Comparison of ENCODE assay signal across 1 cellular context in the genomic region with DNA sequence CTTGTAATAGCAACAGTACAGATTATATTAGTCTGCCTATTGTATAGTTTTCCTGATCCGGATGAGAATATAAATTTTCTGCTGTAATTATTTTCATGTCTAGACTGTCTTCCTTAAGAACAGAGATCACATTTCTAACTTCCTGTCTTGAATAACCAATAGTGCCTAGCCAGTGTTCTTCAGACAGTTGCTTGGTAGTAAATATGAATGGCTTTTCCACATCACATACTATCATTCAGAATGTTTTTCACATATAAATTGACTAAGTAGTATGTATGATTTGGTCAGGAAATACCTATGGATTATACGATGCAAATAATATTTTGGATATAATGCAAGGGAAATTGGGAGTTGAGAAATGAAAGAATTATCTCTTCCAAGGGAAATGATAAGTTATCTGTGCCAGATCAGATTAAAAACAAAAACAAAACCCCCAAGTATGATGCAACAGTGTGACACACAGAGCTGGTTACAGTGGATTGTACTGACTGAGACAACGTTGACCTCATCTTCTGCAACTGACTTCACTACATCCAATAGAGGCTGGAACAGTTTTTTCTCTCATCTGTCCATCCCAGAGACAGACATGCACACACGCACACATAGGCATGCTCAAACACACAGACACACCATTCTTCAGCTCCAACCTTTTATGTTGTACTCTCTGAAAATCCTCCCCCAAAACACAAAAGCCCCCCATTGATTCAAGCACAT.
TF ChIP-seq lines count a peak whose summit lies in the region.

No MANE protein-coding gene starts in this region.

TF ChIP-seq in K562, 482 proteins besides CTCF, POLR2A, EP300 and RAD21 (continues in another document):
- TF ChIP-seq, protein P1, sequence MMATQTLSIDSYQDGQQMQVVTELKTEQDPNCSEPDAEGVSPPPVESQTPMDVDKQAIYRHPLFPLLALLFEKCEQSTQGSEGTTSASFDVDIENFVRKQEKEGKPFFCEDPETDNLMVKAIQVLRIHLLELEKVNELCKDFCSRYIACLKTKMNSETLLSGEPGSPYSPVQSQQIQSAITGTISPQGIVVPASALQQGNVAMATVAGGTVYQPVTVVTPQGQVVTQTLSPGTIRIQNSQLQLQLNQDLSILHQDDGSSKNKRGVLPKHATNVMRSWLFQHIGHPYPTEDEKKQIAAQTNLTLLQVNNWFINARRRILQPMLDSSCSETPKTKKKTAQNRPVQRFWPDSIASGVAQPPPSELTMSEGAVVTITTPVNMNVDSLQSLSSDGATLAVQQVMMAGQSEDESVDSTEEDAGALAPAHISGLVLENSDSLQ (IDR thresholded peaks at IDR 0.05): peak; percentile 70
- peak in 1 of 2 experiments; percentile 49; a peak in 1 of 4 replicates for TF ChIP-seq FOXA3 (CRISPR knock-in tag; conservative IDR thresholded peaks at IDR 0.05 in 1 of 2, IDR thresholded peaks at IDR 0.05 in 1 of 2)
- 0 out of 2 replicates have a peak, but pooled peaks have one; percentile 21 for TF ChIP-seq MYC (IDR thresholded peaks at IDR 0.05; ENCODE audit: low read depth, low read length)
- no peak for TF ChIP-seq MYC (CRISPR knock-in tag; IDR thresholded peaks at IDR 0.05; ENCODE audit: borderline replicate concordance, low read depth)
- peak; percentile 94 for TF ChIP-seq SMAD4 (CRISPR knock-in tag; conservative IDR thresholded peaks at IDR 0.05)
- TF ChIP-seq, protein P2, sequence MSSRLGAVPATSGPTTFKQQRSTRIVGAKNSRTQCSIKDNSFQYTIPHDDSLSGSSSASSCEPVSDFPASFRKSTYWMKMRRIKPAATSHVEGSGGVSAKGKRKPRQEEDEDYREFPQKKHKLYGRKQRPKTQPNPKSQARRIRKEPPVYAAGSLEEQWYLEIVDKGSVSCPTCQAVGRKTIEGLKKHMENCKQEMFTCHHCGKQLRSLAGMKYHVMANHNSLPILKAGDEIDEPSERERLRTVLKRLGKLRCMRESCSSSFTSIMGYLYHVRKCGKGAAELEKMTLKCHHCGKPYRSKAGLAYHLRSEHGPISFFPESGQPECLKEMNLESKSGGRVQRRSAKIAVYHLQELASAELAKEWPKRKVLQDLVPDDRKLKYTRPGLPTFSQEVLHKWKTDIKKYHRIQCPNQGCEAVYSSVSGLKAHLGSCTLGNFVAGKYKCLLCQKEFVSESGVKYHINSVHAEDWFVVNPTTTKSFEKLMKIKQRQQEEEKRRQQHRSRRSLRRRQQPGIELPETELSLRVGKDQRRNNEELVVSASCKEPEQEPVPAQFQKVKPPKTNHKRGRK (tag; IDR thresholded peaks at IDR 0.05): no peak
- peak; percentile 35; the same call in 1 of the 2 replicates for TF ChIP-seq LEF1 (IDR thresholded peaks at IDR 0.05)
- TF ChIP-seq, protein P3, sequence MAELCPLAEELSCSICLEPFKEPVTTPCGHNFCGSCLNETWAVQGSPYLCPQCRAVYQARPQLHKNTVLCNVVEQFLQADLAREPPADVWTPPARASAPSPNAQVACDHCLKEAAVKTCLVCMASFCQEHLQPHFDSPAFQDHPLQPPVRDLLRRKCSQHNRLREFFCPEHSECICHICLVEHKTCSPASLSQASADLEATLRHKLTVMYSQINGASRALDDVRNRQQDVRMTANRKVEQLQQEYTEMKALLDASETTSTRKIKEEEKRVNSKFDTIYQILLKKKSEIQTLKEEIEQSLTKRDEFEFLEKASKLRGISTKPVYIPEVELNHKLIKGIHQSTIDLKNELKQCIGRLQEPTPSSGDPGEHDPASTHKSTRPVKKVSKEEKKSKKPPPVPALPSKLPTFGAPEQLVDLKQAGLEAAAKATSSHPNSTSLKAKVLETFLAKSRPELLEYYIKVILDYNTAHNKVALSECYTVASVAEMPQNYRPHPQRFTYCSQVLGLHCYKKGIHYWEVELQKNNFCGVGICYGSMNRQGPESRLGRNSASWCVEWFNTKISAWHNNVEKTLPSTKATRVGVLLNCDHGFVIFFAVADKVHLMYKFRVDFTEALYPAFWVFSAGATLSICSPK (IDR thresholded peaks at IDR 0.05; ENCODE audit: borderline replicate concordance): no peak
- TF ChIP-seq TFAP4 (CRISPR knock-in tag; IDR thresholded peaks at IDR 0.05; ENCODE audit: borderline replicate concordance): no peak
- TF ChIP-seq SRSF1 (IDR thresholded peaks at IDR 0.05; ENCODE audit: low read depth, low read length): no peak
- TF ChIP-seq KLF6 (CRISPR knock-in tag; IDR thresholded peaks at IDR 0.05; ENCODE audit: borderline replicate concordance): peak; percentile 60; the same call in 1 of the 2 replicates
- no peak for TF ChIP-seq CHCHD3 (CRISPR knock-in tag; IDR thresholded peaks at IDR 0.05)
- no peak for TF ChIP-seq HNRNPH1 (optimal IDR thresholded peaks at IDR 0.05; ENCODE audit: low read depth, low read length)
- peak; percentile 77; the same call in 1 of the 2 replicates for TF ChIP-seq FOXJ2 (tag; IDR thresholded peaks at IDR 0.05)
- TF ChIP-seq L3MBTL2 (IDR thresholded peaks at IDR 0.05): no peak
- TF ChIP-seq ZNF408 (CRISPR knock-in tag; IDR thresholded peaks at IDR 0.05; ENCODE audit: low read depth): no peak
- no peak for TF ChIP-seq MTA3 (IDR thresholded peaks at IDR 0.05; ENCODE audit: borderline replicate concordance)
- no peak for TF ChIP-seq REST (CRISPR knock-in tag; IDR thresholded peaks at IDR 0.05; ENCODE audit: low read depth)
- TF ChIP-seq, protein P4, sequence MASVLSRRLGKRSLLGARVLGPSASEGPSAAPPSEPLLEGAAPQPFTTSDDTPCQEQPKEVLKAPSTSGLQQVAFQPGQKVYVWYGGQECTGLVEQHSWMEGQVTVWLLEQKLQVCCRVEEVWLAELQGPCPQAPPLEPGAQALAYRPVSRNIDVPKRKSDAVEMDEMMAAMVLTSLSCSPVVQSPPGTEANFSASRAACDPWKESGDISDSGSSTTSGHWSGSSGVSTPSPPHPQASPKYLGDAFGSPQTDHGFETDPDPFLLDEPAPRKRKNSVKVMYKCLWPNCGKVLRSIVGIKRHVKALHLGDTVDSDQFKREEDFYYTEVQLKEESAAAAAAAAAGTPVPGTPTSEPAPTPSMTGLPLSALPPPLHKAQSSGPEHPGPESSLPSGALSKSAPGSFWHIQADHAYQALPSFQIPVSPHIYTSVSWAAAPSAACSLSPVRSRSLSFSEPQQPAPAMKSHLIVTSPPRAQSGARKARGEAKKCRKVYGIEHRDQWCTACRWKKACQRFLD (CRISPR knock-in tag; IDR thresholded peaks at IDR 0.05): peak; percentile 63; the same call in 1 of the 2 replicates
- no peak for TF ChIP-seq SMARCA5 (IDR thresholded peaks at IDR 0.05)
- TF ChIP-seq HMG20B (CRISPR knock-in tag; IDR thresholded peaks at IDR 0.05): no peak
- no peak for TF ChIP-seq MED1 (CRISPR knock-in tag; IDR thresholded peaks at IDR 0.05; ENCODE audit: borderline replicate concordance)
- no peak; the same call in 1 of the 2 replicates for TF ChIP-seq FOSL1 (tag; conservative IDR thresholded peaks at IDR 0.05)
- TF ChIP-seq MEF2D (tag; conservative IDR thresholded peaks at IDR 0.05; ENCODE audit: low read depth): no peak; the same call in 1 of the 2 replicates
- 0 out of 2 replicates have a peak, but pooled peaks have one; percentile 8 for TF ChIP-seq ZNF589 (CRISPR knock-in tag; IDR thresholded peaks at IDR 0.05; ENCODE audit: low read depth)
- no peak for TF ChIP-seq CBX5 (IDR thresholded peaks at IDR 0.05; ENCODE audit: borderline replicate concordance, low read depth)
- no peak for TF ChIP-seq SIRT6 (IDR thresholded peaks at IDR 0.05; ENCODE audit: low read depth, low read length)
- TF ChIP-seq AFF4 (CRISPR knock-in tag; IDR thresholded peaks at IDR 0.05): no peak
- TF ChIP-seq TEAD1 (CRISPR knock-in tag; IDR thresholded peaks at IDR 0.05): 0 out of 4 replicates have a peak, but pooled peaks of 1 of the 2 experiments have one; percentile 47
- TF ChIP-seq C11orf30 (IDR thresholded peaks at IDR 0.05; ENCODE audit: low read depth): no peak
- 0 out of 2 replicates have a peak, but pooled peaks have one; percentile 17 for TF ChIP-seq ZEB2 (IDR thresholded peaks at IDR 0.05)
- no peak for TF ChIP-seq ILK (tag; IDR thresholded peaks at IDR 0.05; ENCODE audit: borderline replicate concordance, low read depth)
- peak; percentile 69; the same call in 1 of the 2 replicates for TF ChIP-seq POLR2H (tag; IDR thresholded peaks at IDR 0.05; ENCODE audit: low read depth)
- TF ChIP-seq MCM2 (IDR thresholded peaks at IDR 0.05; ENCODE audit: low read depth): no peak
- TF ChIP-seq MECOM (CRISPR knock-in tag; IDR thresholded peaks at IDR 0.05): peak; percentile 73; the same call in 1 of the 2 replicates
- no peak for TF ChIP-seq ETS2 (tag; IDR thresholded peaks at IDR 0.05; ENCODE audit: borderline replicate concordance, poor library complexity, severe bottlenecking)
- no peak for TF ChIP-seq TAF7 (tag; IDR thresholded peaks at IDR 0.05)
- TF ChIP-seq FOXM1 (IDR thresholded peaks at IDR 0.05; ENCODE audit: low read depth): peak; percentile 31; the same call in 1 of the 2 replicates
- TF ChIP-seq FOXM1 (CRISPR knock-in tag; IDR thresholded peaks at IDR 0.05; ENCODE audit: low read depth): no peak
- TF ChIP-seq CREB5 (CRISPR knock-in tag; IDR thresholded peaks at IDR 0.05): no peak
- TF ChIP-seq NR4A1 (CRISPR knock-in tag; IDR thresholded peaks at IDR 0.05): no peak
- TF ChIP-seq NR4A1 (tag; IDR thresholded peaks at IDR 0.05): no peak
- no peak for TF ChIP-seq ZNF282 (CRISPR knock-in tag; IDR thresholded peaks at IDR 0.05)
- TF ChIP-seq ZNF224 (CRISPR knock-in tag; IDR thresholded peaks at IDR 0.05): no peak
- peak; percentile 83 for TF ChIP-seq ZNF311 (CRISPR knock-in tag; IDR thresholded peaks at IDR 0.05)
- TF ChIP-seq, protein P5, sequence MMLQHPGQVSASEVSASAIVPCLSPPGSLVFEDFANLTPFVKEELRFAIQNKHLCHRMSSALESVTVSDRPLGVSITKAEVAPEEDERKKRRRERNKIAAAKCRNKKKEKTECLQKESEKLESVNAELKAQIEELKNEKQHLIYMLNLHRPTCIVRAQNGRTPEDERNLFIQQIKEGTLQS (IDR thresholded peaks at IDR 0.05): peak; percentile 96
- TF ChIP-seq, protein P5 (CRISPR knock-in tag; conservative IDR thresholded peaks at IDR 0.05): no peak
- TF ChIP-seq ZKSCAN8 (CRISPR knock-in tag; IDR thresholded peaks at IDR 0.05): no peak; the same call in 1 of the 2 replicates
